39 cellular contexts compared by ENCODE assay signal in the genomic region with DNA sequence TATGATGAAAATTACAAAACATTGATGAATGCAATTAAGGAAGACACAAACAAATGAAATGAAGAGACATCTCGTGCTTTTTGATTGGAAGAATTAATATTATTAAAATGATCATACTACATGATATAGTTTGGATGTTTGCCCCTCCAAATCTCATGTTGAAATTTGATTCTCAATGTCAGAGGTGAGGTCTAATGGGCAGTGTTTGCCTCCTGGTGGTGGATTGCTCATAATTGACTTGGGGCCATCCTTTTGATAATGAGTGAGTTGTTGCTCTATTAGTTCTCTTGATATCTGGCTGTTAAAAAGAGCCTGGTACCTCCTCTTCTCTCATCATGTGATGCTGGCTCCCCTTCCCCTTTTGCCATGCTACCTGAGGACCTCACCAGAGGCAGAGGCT. TPM values are rescaled to one million over a fixed set of nuclear protein-coding genes. Genes with fewer than 3 reads are reported as not detected.
"Had no signal": no experiment of that assay in that cellular context is flagged by ENCODE, and none has a peak within 500 bp of the region (broad histone marks: within the 10 kb centered on the region; RNA-seq: fewer than 3 reads in every experiment).

No MANE protein-coding gene starts in this region.

- H3K36me3 ChIP-seq: adrenal gland, brain microvascular endothelial cell, cardiac muscle cell, MG63 had no signal

- H3K4me1 Mint-ChIP-seq: activated B cell treated with CpG ODN at 0.5 μM for 24 hours; central memory CD8-positive, alpha-beta T cell had no signal

- H3K4me2 ChIP-seq: PC-9 had no signal

- H3K4me3 ChIP-seq: adrenal gland, cardiac muscle cell, MG63, PC-9 had no signal

- H3K4me3 Mint-ChIP-seq: activated B cell treated with CpG ODN at 0.5 μM for 24 hours; activated CD4-positive, alpha-beta memory T cell treated with anti-CD3 and anti-CD28 coated beads for 36 hours; activated naive CD4-positive, alpha-beta T cell treated with anti-CD3 and anti-CD28 coated beads for 36 hours; activated T-cell treated with anti-CD3 and anti-CD28 coated beads, Interleukin-2, amount 50 U/mL, for 4 hours; activated T-helper 1 cell treated with anti-CD3 and anti-CD28 coated beads, Interleukin-12 subunit alpha, Interleukin-12 subunit beta, Interleukin-2, Interleukin-4 antibody, amounts not matched to agents 30 ng/mL and 10 ng/mL and 1 ng/mL, durations not matched to agents 14 hours and 24 hours and 36 hours; central memory CD8-positive, alpha-beta T cell had no signal

- FAIRE-seq: RCC 7860 had no signal

- H3K4me1 ChIP-seq: adrenal gland had no signal

- DNase-seq: activated B cell treated with CpG ODN at 0.5 μM for 24 hours; activated CD4-positive, alpha-beta memory T cell treated with anti-CD3 and anti-CD28 coated beads for 36 hours; activated CD4-positive, alpha-beta T cell treated with anti-CD3 and anti-CD28 coated beads for 4 hours; activated CD4-positive, alpha-beta T cell treated with anti-CD3 and anti-CD28 coated beads, Interleukin-2, amount 50 U/mL, for 1 hour; activated CD4-positive, CD25-positive, alpha-beta regulatory T cell treated with anti-CD3 and anti-CD28 coated beads, Interleukin-2, amount 50 U/mL, for 72 hours; activated CD8-positive, alpha-beta memory T cell treated with anti-CD3 and anti-CD28 coated beads, Interleukin-2, amount 50 U/mL, for 4 hours; activated gamma-delta T cell treated with Interleukin-2 at 50 U/mL for 16 hours; activated naive CD4-positive, alpha-beta T cell treated with anti-CD3 and anti-CD28 coated beads for 36 hours; activated T-cell treated with anti-CD3 and anti-CD28 coated beads for 4 hours; activated T-cell treated with anti-CD3 and anti-CD28 coated beads, Interleukin-2, amount 50 U/mL, for 4 hours; adrenal gland; anterior cingulate cortex; brain microvascular endothelial cell; Kasumi-1; MG63; MV-4-11; NCI-H1092; NCI-H1417; NCI-H146; NCI-H187; NCI-H2029 treated with DMSO at 0.1 percent for 48 hours; NCI-H2107; NCI-H2171; NCI-H510A; NCI-H526; NCI-H748 treated with DMSO at 0.1 percent for 48 hours; NK-92 treated with Interleukin-12 subunit alpha and Interleukin-12 subunit beta, amount 100 ng/mL, for 24 hours; PC-9; Right ventricle myocardium superior; SW 1271; T-helper 1 cell; T-helper 2 cell; T-helper 9 cell had no signal

- H3K27me3 ChIP-seq: adrenal gland, brain microvascular endothelial cell, cardiac muscle cell, MG63 had no signal

- H2AFZ ChIP-seq: PC-9 had no signal

- H3K9me3 Mint-ChIP-seq: activated T-helper 1 cell treated with anti-CD3 and anti-CD28 coated beads, Interleukin-12 subunit alpha, Interleukin-12 subunit beta, Interleukin-2, Interleukin-4 antibody, amounts not matched to agents 30 ng/mL and 10 ng/mL and 1 ng/mL, durations not matched to agents 14 hours and 24 hours and 36 hours; central memory CD8-positive, alpha-beta T cell had no signal

- H3K27ac ChIP-seq: adrenal gland, brain microvascular endothelial cell, cardiac muscle cell, PC-9, VCaP had no signal

- H3K27ac Mint-ChIP-seq: activated B cell treated with CpG ODN at 0.5 μM for 24 hours; activated CD4-positive, alpha-beta memory T cell treated with anti-CD3 and anti-CD28 coated beads for 36 hours; activated naive CD4-positive, alpha-beta T cell treated with anti-CD3 and anti-CD28 coated beads for 36 hours; activated naive CD4-positive, alpha-beta T cell treated with anti-CD3 and anti-CD28 coated beads, Interleukin-2, amount 50 U/mL, for 72 hours; activated T-helper 1 cell treated with anti-CD3 and anti-CD28 coated beads, Interleukin-12 subunit alpha, Interleukin-12 subunit beta, Interleukin-2, Interleukin-4 antibody, amounts not matched to agents 30 ng/mL and 10 ng/mL and 1 ng/mL, durations not matched to agents 14 hours and 24 hours and 36 hours had no signal

- ATAC-seq: activated naive CD4-positive, alpha-beta T cell treated with anti-CD3 and anti-CD28 coated beads, Interleukin-2, amount 50 U/mL, for 72 hours; activated T-cell treated with anti-CD3 and anti-CD28 coated beads, Interleukin-2, amount 50 U/mL, for 4 hours had no signal

RNA-seq across cellular contexts. Expression of gene CD163L1, which starts 56.7 kb away (rescaled TPM):
- total RNA-seq: activated CD4-positive, alpha-beta memory T cell treated with anti-CD3 and anti-CD28 coated beads for 36 hours; activated naive CD4-positive, alpha-beta T cell treated with anti-CD3 and anti-CD28 coated beads for 36 hours; activated naive CD4-positive, alpha-beta T cell treated with anti-CD3 and anti-CD28 coated beads, Interleukin-2, amount 50 U/mL, for 72 hours; activated T-helper 1 cell treated with anti-CD3 and anti-CD28 coated beads, Interleukin-12 subunit alpha, Interleukin-12 subunit beta, Interleukin-2, Interleukin-4 antibody, amounts not matched to agents 30 ng/mL and 10 ng/mL and 1 ng/mL, durations not matched to agents 14 hours and 24 hours and 36 hours had no signal
- polyA plus RNA-seq: cardiac muscle cell had no signal
